In the genomic region with DNA sequence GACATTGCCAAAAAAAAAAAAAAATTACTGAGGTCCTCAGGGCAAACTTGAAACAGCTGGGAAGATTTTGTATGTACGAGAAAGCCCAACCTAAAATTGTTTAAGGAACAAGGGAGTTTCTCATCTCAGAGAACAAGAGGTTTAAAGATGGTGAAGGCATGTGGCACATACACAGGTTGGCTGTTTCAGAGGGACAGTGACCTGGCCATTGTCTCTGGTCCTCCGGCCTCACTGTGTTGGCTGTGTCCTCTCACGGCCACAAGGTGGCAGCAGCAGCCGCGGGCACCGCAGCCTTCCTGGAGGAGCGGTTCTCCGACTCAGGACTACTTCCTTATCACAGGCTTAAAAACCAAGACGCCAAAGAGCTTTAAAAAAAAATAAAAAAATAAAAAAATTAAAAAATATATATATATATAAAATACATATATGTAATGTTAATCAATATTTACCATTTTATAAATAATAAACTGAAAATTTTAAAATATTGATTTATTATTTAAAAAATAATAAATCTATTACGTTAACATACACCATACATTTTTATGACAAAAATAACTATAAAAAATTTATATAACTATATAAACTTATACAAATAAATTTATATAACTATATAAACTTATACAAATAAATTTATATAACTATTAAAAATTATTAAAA, we compare ENCODE assay signal across 8 cellular contexts. TPM values are rescaled to one million over a fixed set of nuclear protein-coding genes. Genes with fewer than 3 reads are reported as not detected.
DNase-seq lines count a peak whose midpoint lies in the region; ATAC-seq, FAIRE-seq and TF ChIP-seq lines count a peak whose summit lies in the region.

No MANE protein-coding gene starts in this region.

- H3K27ac ChIP-seq in C4-2B, result no peak overlapping the region; the same call in 1 of the 2 replicates
- no peak overlapping the region for H3K27ac ChIP-seq in OCI-LY1 (ENCODE audit: low read depth, low read length, poor library complexity, severe bottlenecking)

- no peaks in the 10 kb centered on the region for H3K79me2 ChIP-seq in OCI-LY1 (ENCODE audit: insufficient read depth, low read length)

- ATAC-seq in mucosa of descending colon, result peak; percentile 94

- no peak overlapping the region for H2AFZ ChIP-seq in OCI-LY1 (ENCODE audit: low read length)

- peak; percentile 94 for FAIRE-seq in GM19239 (lab: Jason Lieb, UNC)

- intact Hi-C loops in mucosa of descending colon (cut with DNase I, micrococcal nuclease), result loop anchor here in 1 of 2 donors (10.0 kb wide), 2 partner anchors 294 to 384 kb away; no protein-coding TSS in a partner anchor

- no peak overlapping the region for H3K4me3 ChIP-seq in OCI-LY1 (ENCODE audit: low read depth, low read length, poor library complexity, severe bottlenecking)
- H3K4me3 ChIP-seq in mucosa of descending colon, result no peak overlapping the region

- H3K9me2 ChIP-seq in OCI-LY1 (ENCODE audit: low read depth, low read length), result no peaks in the 10 kb centered on the region

- H4K20me1 ChIP-seq in OCI-LY1 (ENCODE audit: insufficient read depth, low read length), result no peaks in the 10 kb centered on the region

- DNase-seq in GM19239 (ENCODE audit: insufficient read length, low spot score) (peak; percentile 63), HS-27A (ENCODE audit: low read depth) (peak; percentile 61), epidermal melanocyte (ENCODE audit: insufficient read length, low spot score) (peak; percentile 54), mucosa of descending colon (peak; percentile 82 to 87 (median 85))
- peak; percentile 76 for DNase-seq in activated CD8-positive, alpha-beta memory T cell treated with anti-CD3 and anti-CD28 coated beads, Interleukin-2, amount 50 U/mL, for 4 hours
- peak; percentile 51 for DNase-seq in stimulated activated CD8-positive, alpha-beta memory T cell treated with anti-CD3 and anti-CD28 coated beads, Interleukin-7, amount 100 ng/mL, for 24 hours (ENCODE audit: low read depth)

- H3K27me3 ChIP-seq in OCI-LY1 (ENCODE audit: insufficient read depth, low read length), result no peaks in the 10 kb centered on the region

- no peaks in the 10 kb centered on the region for H3F3A ChIP-seq in OCI-LY1 (ENCODE audit: insufficient read depth, low read length)

- TF ChIP-seq CTCF in C4-2B (conservative IDR thresholded peaks at IDR 0.05) (peak; percentile 63), OCI-LY1 (IDR thresholded peaks at IDR 0.05; ENCODE audit: low read length) (peak; percentile 91), mucosa of descending colon (IDR thresholded peaks at IDR 0.05) (peak; percentile 92)

- no peak overlapping the region for H3K4me2 ChIP-seq in OCI-LY1 (ENCODE audit: low read length)

- no peak overlapping the region for H3K9ac ChIP-seq in OCI-LY1 (ENCODE audit: low read length)

- no peaks in the 10 kb centered on the region for H3K36me3 ChIP-seq in OCI-LY1 (ENCODE audit: insufficient read depth, low read length)
- H3K36me3 ChIP-seq in mucosa of descending colon (ENCODE audit: low read depth), result no peaks in the 10 kb centered on the region

- H3K9me3 ChIP-seq in OCI-LY1 (ENCODE audit: low read length) (no peaks in the 10 kb centered on the region), mucosa of descending colon (no peaks in the 10 kb centered on the region)

- H3K4me1 ChIP-seq in OCI-LY1 (ENCODE audit: insufficient read depth, low read length, severe bottlenecking), result peaks cover 9% of the 10 kb centered on the region
- H3K4me1 ChIP-seq in mucosa of descending colon (ENCODE audit: low read depth), result no peaks in the 10 kb centered on the region

RNA-seq across cellular contexts. Expression of a gene that starts 52.8 kb away (rescaled TPM):
- total RNA-seq in mucosa of descending colon, result 10 to 100 TPM; 11.2 to 15.8 (median 13.2) TPM

RNA-seq across cellular contexts. Expression of a gene that starts 52.9 kb away (rescaled TPM):
- 10 to 100 TPM in 1 of 3 donors, 1 to 10 TPM in 2; 5.8 to 12.2 (median 8.0) TPM for total RNA-seq in mucosa of descending colon
